In genomic region chr20:11091496-11091895, GRCh38 we compare ENCODE assay signal across 24 cellular contexts.
"Had no signal": no experiment of that assay in that cellular context is flagged by ENCODE, and none has a peak within 500 bp of the region (broad histone marks: within the 10 kb centered on the region; RNA-seq: fewer than 3 reads in every experiment).

No MANE protein-coding gene starts in this region.

- H3K4me1 ChIP-seq: right lobe of liver, stomach had no signal

- H3K36me3 ChIP-seq: esophagus muscularis mucosa, neural progenitor cell, ovary, right lobe of liver, stomach, thoracic aorta had no signal

- H3K4me3 ChIP-seq: esophagus muscularis mucosa, mucosa of descending colon, neural progenitor cell, ovary, right lobe of liver, smooth muscle cell, stomach, thoracic aorta had no signal

- H2AFZ ChIP-seq: neural progenitor cell had no signal

- ATAC-seq: activated CD8-positive, alpha-beta memory T cell treated with anti-CD3 and anti-CD28 coated beads, Interleukin-2, amount 10 ng/mL, durations not matched to agents 7 days and 5 days; activated T-helper 17 cell treated with anti-CD3 and anti-CD28 coated beads, Interleukin-2, amount 50 U/mL, for 72 hours; left lobe of liver; mucosa of descending colon; right lobe of liver had no signal

- H3K9me3 ChIP-seq: esophagus muscularis mucosa, mucosa of descending colon, ovary, right lobe of liver, stomach, thoracic aorta had no signal

- H3K4me2 ChIP-seq: neural progenitor cell, smooth muscle cell had no signal

- DNase-seq: activated CD4-positive, alpha-beta memory T cell treated with anti-CD3 and anti-CD28 coated beads, Interleukin-2, amount 10 ng/mL, durations not matched to agents 7 days and 5 days; activated CD4-positive, alpha-beta T cell treated with anti-CD3 and anti-CD28 coated beads for 48 hours; activated CD4-positive, CD25-positive, alpha-beta regulatory T cell; activated CD8-positive, alpha-beta memory T cell treated with anti-CD3 and anti-CD28 coated beads, Interleukin-2, amount 10 ng/mL, durations not matched to agents 7 days and 5 days; activated naive CD4-positive, alpha-beta T cell; activated naive CD8-positive, alpha-beta T cell treated with anti-CD3 and anti-CD28 coated beads for 36 hours; amygdala; cortex of kidney; effector CD4-positive, alpha-beta T cell; hypothalamus; kidney; mucosa of descending colon; naive B cell; ovary; right lobe of liver; stimulated activated CD4-positive, alpha-beta T cell treated with anti-CD3 and anti-CD28 coated beads, Interleukin-4, amount 100 ng/mL, for 1 hour; stomach; T1000 had no signal

- H3K9ac ChIP-seq: neural progenitor cell had no signal

- H3K27ac ChIP-seq: esophagus muscularis mucosa, neural progenitor cell, ovary, right lobe of liver, stomach, thoracic aorta had no signal

- H3K27me3 ChIP-seq: esophagus muscularis mucosa, neural progenitor cell, ovary, right lobe of liver, stomach had no signal
